Comparison of ENCODE assay signal across 18 cellular contexts in the genomic region with DNA sequence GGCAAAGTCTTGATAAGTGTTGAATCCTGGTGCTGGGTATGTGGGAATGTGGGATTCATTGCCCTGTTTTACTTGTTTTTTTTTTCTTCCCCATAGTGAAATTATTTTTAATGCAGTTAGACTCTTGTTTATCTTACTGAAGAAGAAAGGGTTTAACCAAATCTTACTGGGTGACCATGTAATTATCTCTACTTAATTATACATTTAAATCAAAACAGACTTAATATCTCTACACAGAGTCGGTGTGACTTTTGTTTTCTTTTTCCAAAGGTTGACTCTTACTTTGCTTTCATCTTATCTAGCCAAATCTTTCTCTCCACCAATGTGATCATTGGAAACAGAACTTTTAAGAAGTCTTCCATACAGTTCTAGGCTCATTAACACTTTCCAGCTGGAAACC.
DNase-seq lines count a peak whose midpoint lies in the region; ATAC-seq and TF ChIP-seq lines count a peak whose summit lies in the region.
"Had no signal": no experiment of that assay in that cellular context is flagged by ENCODE, and none has a peak within 500 bp of the region (broad histone marks: within the 10 kb centered on the region; RNA-seq: fewer than 3 reads in every experiment).

No MANE protein-coding gene starts in this region.

- no peaks in the 10 kb centered on the region for H3K4me1 ChIP-seq in ovary (ENCODE audit: insufficient read depth)
- H3K4me1 ChIP-seq: Peyer's patch had no signal

- peaks cover 14% of the 10 kb centered on the region for H3K4me1 Mint-ChIP-seq in activated CD8-positive, alpha-beta T cell treated with anti-CD3 and anti-CD28 coated beads for 36 hours (ENCODE audit: low read depth)
- H3K4me1 Mint-ChIP-seq in activated CD8-positive, alpha-beta T cell treated with anti-CD3 and anti-CD28 coated beads, Interleukin-2, amount 10 ng/mL, durations not matched to agents 7 days and 5 days (ENCODE audit: low read depth) = no peaks in the 10 kb centered on the region
- peaks cover 16% of the 10 kb centered on the region for H3K4me1 Mint-ChIP-seq in activated T-helper 17 cell treated with anti-CD3 and anti-CD28 coated beads, Interleukin-2, amount 50 U/mL, for 72 hours
- H3K4me1 Mint-ChIP-seq in endothelial cell (ENCODE audit: unreplicated experiment) = no peaks in the 10 kb centered on the region
- H3K4me1 Mint-ChIP-seq in nephron progenitor cell = no peaks in the 10 kb centered on the region

- no peak for DNase-seq in activated CD8-positive, alpha-beta T cell treated with anti-CD3 and anti-CD28 coated beads for 36 hours
- DNase-seq in activated CD8-positive, alpha-beta T cell treated with anti-CD3 and anti-CD28 coated beads, Interleukin-2, amount 10 ng/mL, durations not matched to agents 7 days and 5 days = no peak
- no peak for DNase-seq in endothelial cell (ENCODE audit: low spot score)
- DNase-seq in nephron progenitor cell = no peak
- no peak for DNase-seq in ovary
- DNase-seq in activated CD4-positive, CD25-positive, alpha-beta regulatory T cell (lab: John Stamatoyannopoulos, UW) = no peak
- DNase-seq: 8988T, EL, GF-D8, Kasumi-1, NCI-H1694, NCI-H2081, NCI-H2171, NCI-H526, Peyer's patch had no signal

- peak overlapping the region; percentile 30 for H3K27ac Mint-ChIP-seq in activated CD8-positive, alpha-beta T cell treated with anti-CD3 and anti-CD28 coated beads for 36 hours
- H3K27ac Mint-ChIP-seq in activated CD8-positive, alpha-beta T cell treated with anti-CD3 and anti-CD28 coated beads, Interleukin-2, amount 10 ng/mL, durations not matched to agents 7 days and 5 days = no peak overlapping the region
- H3K27ac Mint-ChIP-seq in activated T-helper 17 cell treated with anti-CD3 and anti-CD28 coated beads, Interleukin-2, amount 50 U/mL, for 72 hours = peak overlapping the region; percentile 15
- H3K27ac Mint-ChIP-seq in endothelial cell (ENCODE audit: unreplicated experiment) = peak overlapping the region; percentile 1
- peak overlapping the region; percentile 33 for H3K27ac Mint-ChIP-seq in nephron progenitor cell

- 8 to 28% (median 12%) methylated on average over 1 of the region's 1 CpG for WGBS in ovary, 3 donors

- H3K36me3 ChIP-seq in ovary = no peaks in the 10 kb centered on the region

- CTCF ChIA-PET in activated CD8-positive, alpha-beta T cell treated with anti-CD3 and anti-CD28 coated beads for 36 hours (lab: Charles Lee) = interaction anchor here (4.9 kb wide), 1 partner anchor 136 kb away, joined by 33 read pairs; no protein-coding TSS in a partner anchor
- CTCF ChIA-PET in activated CD8-positive, alpha-beta T cell treated with anti-CD3 and anti-CD28 coated beads, Interleukin-2, amount 10 ng/mL, durations not matched to agents 7 days and 5 days (lab: Charles Lee) = interaction anchor here (0.7 kb wide), 1 partner anchor 135 kb away, joined by 3 read pairs; no protein-coding TSS in a partner anchor

- no peaks in the 10 kb centered on the region for H3K27me3 ChIP-seq in ovary
- H3K27me3 ChIP-seq: BLaER1 treated with 17β-estradiol and CSF1 and Interleukin-3, amounts not matched to agents 10 nM and 100 nM; Peyer's patch had no signal

- no peak for TF ChIP-seq EP300 in ovary (IDR thresholded peaks at IDR 0.05)

- no peak for TF ChIP-seq CTCF in activated CD8-positive, alpha-beta T cell treated with anti-CD3 and anti-CD28 coated beads for 36 hours (IDR thresholded peaks at IDR 0.05)
- TF ChIP-seq CTCF in endothelial cell (IDR thresholded peaks at IDR 0.05; ENCODE audit: unreplicated experiment) (no peak), nephron progenitor cell (IDR thresholded peaks at IDR 0.05) (no peak), ovary (IDR thresholded peaks at IDR 0.05) (no peak)

- H3K9me3 ChIP-seq in ovary = no peaks in the 10 kb centered on the region
- H3K9me3 ChIP-seq: BLaER1 treated with 17β-estradiol and CSF1 and Interleukin-3, amounts not matched to agents 10 nM and 100 nM; Peyer's patch had no signal

- H3K27me3 Mint-ChIP-seq in activated CD8-positive, alpha-beta T cell treated with anti-CD3 and anti-CD28 coated beads for 36 hours = no peaks in the 10 kb centered on the region
- H3K27me3 Mint-ChIP-seq in activated CD8-positive, alpha-beta T cell treated with anti-CD3 and anti-CD28 coated beads, Interleukin-2, amount 10 ng/mL, durations not matched to agents 7 days and 5 days (ENCODE audit: low read depth) = no peaks in the 10 kb centered on the region
- H3K27me3 Mint-ChIP-seq in activated T-helper 17 cell treated with anti-CD3 and anti-CD28 coated beads, Interleukin-2, amount 50 U/mL, for 72 hours = no peaks in the 10 kb centered on the region
- H3K27me3 Mint-ChIP-seq in endothelial cell (ENCODE audit: unreplicated experiment) (no peaks in the 10 kb centered on the region), nephron progenitor cell (ENCODE audit: low read depth, poor library complexity) (no peaks in the 10 kb centered on the region)

- no peaks in the 10 kb centered on the region for H3K9me3 Mint-ChIP-seq in activated CD8-positive, alpha-beta T cell treated with anti-CD3 and anti-CD28 coated beads for 36 hours
- no peaks in the 10 kb centered on the region for H3K9me3 Mint-ChIP-seq in activated CD8-positive, alpha-beta T cell treated with anti-CD3 and anti-CD28 coated beads, Interleukin-2, amount 10 ng/mL, durations not matched to agents 7 days and 5 days (ENCODE audit: insufficient read depth)
- H3K9me3 Mint-ChIP-seq in activated T-helper 17 cell treated with anti-CD3 and anti-CD28 coated beads, Interleukin-2, amount 50 U/mL, for 72 hours = no peaks in the 10 kb centered on the region
- no peaks in the 10 kb centered on the region for H3K9me3 Mint-ChIP-seq in endothelial cell (ENCODE audit: unreplicated experiment)
- no peaks in the 10 kb centered on the region for H3K9me3 Mint-ChIP-seq in nephron progenitor cell

- ATAC-seq in activated CD8-positive, alpha-beta T cell treated with anti-CD3 and anti-CD28 coated beads for 36 hours = no peak
- ATAC-seq in activated CD8-positive, alpha-beta T cell treated with anti-CD3 and anti-CD28 coated beads, Interleukin-2, amount 10 ng/mL, durations not matched to agents 7 days and 5 days = no peak
- ATAC-seq in activated T-helper 17 cell treated with anti-CD3 and anti-CD28 coated beads, Interleukin-2, amount 50 U/mL, for 72 hours (replicated peaks) = no peak
- no peak for ATAC-seq in esophagus mucosa

- no peak overlapping the region for H3K27ac ChIP-seq in ovary
- H3K27ac ChIP-seq: BLaER1 treated with 17β-estradiol and CSF1 and Interleukin-3, amounts not matched to agents 10 nM and 100 nM; Peyer's patch had no signal

- H3K4me3 Mint-ChIP-seq in activated CD8-positive, alpha-beta T cell treated with anti-CD3 and anti-CD28 coated beads for 36 hours = no peak overlapping the region
- no peak overlapping the region for H3K4me3 Mint-ChIP-seq in activated CD8-positive, alpha-beta T cell treated with anti-CD3 and anti-CD28 coated beads, Interleukin-2, amount 10 ng/mL, durations not matched to agents 7 days and 5 days
- H3K4me3 Mint-ChIP-seq in activated T-helper 17 cell treated with anti-CD3 and anti-CD28 coated beads, Interleukin-2, amount 50 U/mL, for 72 hours = no peak overlapping the region
- H3K4me3 Mint-ChIP-seq in endothelial cell (ENCODE audit: unreplicated experiment) (no peak overlapping the region), nephron progenitor cell (no peak overlapping the region)

- intact Hi-C loops in activated CD8-positive, alpha-beta T cell treated with anti-CD3 and anti-CD28 coated beads for 36 hours (cut with micrococcal nuclease) = no loop called here
- intact Hi-C loops in ovary (cut with DNase I) = no loop called here

- POLR2A ChIA-PET in activated CD8-positive, alpha-beta T cell treated with anti-CD3 and anti-CD28 coated beads for 36 hours (lab: Charles Lee) = no interaction called here
- POLR2A ChIA-PET in activated CD8-positive, alpha-beta T cell treated with anti-CD3 and anti-CD28 coated beads, Interleukin-2, amount 10 ng/mL, durations not matched to agents 7 days and 5 days (lab: Charles Lee) = no interaction called here

- peaks cover 31% of the 10 kb centered on the region for H3K36me3 Mint-ChIP-seq in activated CD8-positive, alpha-beta T cell treated with anti-CD3 and anti-CD28 coated beads for 36 hours (ENCODE audit: low read depth)
- H3K36me3 Mint-ChIP-seq in activated CD8-positive, alpha-beta T cell treated with anti-CD3 and anti-CD28 coated beads, Interleukin-2, amount 10 ng/mL, durations not matched to agents 7 days and 5 days (ENCODE audit: low read depth) = peaks cover 62% of the 10 kb centered on the region
- H3K36me3 Mint-ChIP-seq in activated T-helper 17 cell treated with anti-CD3 and anti-CD28 coated beads, Interleukin-2, amount 50 U/mL, for 72 hours (ENCODE audit: low read depth) = peaks cover 95% of the 10 kb centered on the region
- H3K36me3 Mint-ChIP-seq in endothelial cell (ENCODE audit: low read depth, unreplicated experiment) (peaks cover 27% of the 10 kb centered on the region), nephron progenitor cell (ENCODE audit: low read depth) (peaks cover 91% of the 10 kb centered on the region)

- no peak for TF ChIP-seq POLR2A in ovary (IDR thresholded peaks at IDR 0.05)

- no peak overlapping the region for H3K4me3 ChIP-seq in ovary
- H3K4me3 ChIP-seq: BLaER1 treated with 17β-estradiol and CSF1 and Interleukin-3, amounts not matched to agents 10 nM and 100 nM; Peyer's patch had no signal
